ENCODE assay signal across 2 cellular contexts in genomic region chr14:88017503-88017902, GRCh38.
TF ChIP-seq lines count a peak whose summit lies in the region.

No MANE protein-coding gene starts in this region.

TF ChIP-seq in A549, 52 proteins besides CTCF, POLR2A, EP300 and RAD21:
- no peak for TF ChIP-seq ZNF302 (CRISPR knock-in tag; IDR thresholded peaks at IDR 0.05)
- TF ChIP-seq, protein P1, sequence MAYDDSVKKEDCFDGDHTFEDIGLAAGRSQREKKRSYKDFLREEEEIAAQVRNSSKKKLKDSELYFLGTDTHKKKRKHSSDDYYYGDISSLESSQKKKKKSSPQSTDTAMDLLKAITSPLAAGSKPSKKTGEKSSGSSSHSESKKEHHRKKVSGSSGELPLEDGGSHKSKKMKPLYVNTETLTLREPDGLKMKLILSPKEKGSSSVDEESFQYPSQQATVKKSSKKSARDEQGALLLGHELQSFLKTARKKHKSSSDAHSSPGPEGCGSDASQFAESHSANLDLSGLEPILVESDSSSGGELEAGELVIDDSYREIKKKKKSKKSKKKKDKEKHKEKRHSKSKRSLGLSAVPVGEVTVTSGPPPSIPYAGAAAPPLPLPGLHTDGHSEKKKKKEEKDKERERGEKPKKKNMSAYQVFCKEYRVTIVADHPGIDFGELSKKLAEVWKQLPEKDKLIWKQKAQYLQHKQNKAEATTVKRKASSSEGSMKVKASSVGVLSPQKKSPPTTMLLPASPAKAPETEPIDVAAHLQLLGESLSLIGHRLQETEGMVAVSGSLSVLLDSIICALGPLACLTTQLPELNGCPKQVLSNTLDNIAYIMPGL (CRISPR knock-in tag; IDR thresholded peaks at IDR 0.05; ENCODE audit: borderline replicate concordance) = no peak
- peak; percentile 38 for TF ChIP-seq MAFK (IDR thresholded peaks at IDR 0.05; ENCODE audit: partially characterized antibody)
- TF ChIP-seq BHLHE40 (IDR thresholded peaks at IDR 0.05; ENCODE audit: low read depth, low read length) = no peak
- no peak for TF ChIP-seq RARB (CRISPR knock-in tag; IDR thresholded peaks at IDR 0.05)
- no peak for TF ChIP-seq USF2 (IDR thresholded peaks at IDR 0.05)
- TF ChIP-seq PHF8 (IDR thresholded peaks at IDR 0.05; ENCODE audit: borderline replicate concordance, low read depth) = no peak
- TF ChIP-seq HOXA7 (CRISPR knock-in tag; IDR thresholded peaks at IDR 0.05) = no peak

TF ChIP-seq in HepG2, 621 proteins besides CTCF, POLR2A, EP300 and RAD21:
- no peak for TF ChIP-seq ZNF577 (CRISPR knock-in tag; IDR thresholded peaks at IDR 0.05; ENCODE audit: borderline replicate concordance, low read depth)
- TF ChIP-seq MAFK (conservative IDR thresholded peaks at IDR 0.05 in 1 of 2, IDR thresholded peaks at IDR 0.05 in 1 of 2; ENCODE audit: low read length in 2 of 2) = peak; percentile 23 to 38; a peak in 1 of 4 replicates
- TF ChIP-seq STAG1 (CRISPR knock-in tag; IDR thresholded peaks at IDR 0.05) = no peak
- TF ChIP-seq MAFF (IDR thresholded peaks at IDR 0.05; ENCODE audit: low read depth, low read length) = 0 out of 2 replicates have a peak, but pooled peaks have one; percentile 12
- no peak for TF ChIP-seq ZBTB7B (CRISPR knock-in tag; IDR thresholded peaks at IDR 0.05)
- no peak for TF ChIP-seq E2F5 (CRISPR knock-in tag; conservative IDR thresholded peaks at IDR 0.05)
- TF ChIP-seq IRF1 (CRISPR knock-in tag; IDR thresholded peaks at IDR 0.05; ENCODE audit: low read depth) = no peak
- TF ChIP-seq SYNCRIP (IDR thresholded peaks at IDR 0.05; ENCODE audit: insufficient read depth, low read depth, low read length) = no peak
